8 cellular contexts compared by ENCODE assay signal in genomic region chr2:158191076-158191566, GRCh38.
DNase-seq lines count a peak whose midpoint lies in the region; ATAC-seq, FAIRE-seq and TF ChIP-seq lines count a peak whose summit lies in the region.

No MANE protein-coding gene starts in this region.

- ATAC-seq in HG03039 (IDR thresholded peaks at IDR 0.05; ENCODE audit: unreplicated experiment) (peak; percentile 72), HepG2 (peak; percentile 76), psoas muscle (no peak)

- H3K36me3 Mint-ChIP-seq in MCF 10A (ENCODE audit: insufficient read depth, unreplicated experiment) (no peaks in the 10 kb centered on the region), endodermal cell (ENCODE audit: low read depth) (no peaks in the 10 kb centered on the region)

- intact Hi-C loops in breast epithelium (cut with DNase I; ENCODE audit: low total_unique reads) = no loop called here
- intact Hi-C loops in MCF 10A (cut with micrococcal nuclease) = no loop called here
- intact Hi-C loops in HepG2 (cut with micrococcal nuclease; ENCODE audit: unreplicated experiment) = loop anchor here (1.0 kb wide), 2 partner anchors 9 to 41 kb away; no protein-coding TSS in a partner anchor
- intact Hi-C loops in psoas muscle (cut with DNase I) = no loop called here

- no peak overlapping the region for H3K4me3 Mint-ChIP-seq in MCF 10A (ENCODE audit: unreplicated experiment)
- H3K4me3 Mint-ChIP-seq in endodermal cell = no peak overlapping the region

- H3K27me3 ChIP-seq in breast epithelium (no peaks in the 10 kb centered on the region), HepG2 (ENCODE audit: control insufficient read depth in 1 of 2, insufficient read depth in 2 of 2, low read length in 2 of 2) (no peaks in the 10 kb centered on the region), psoas muscle (ENCODE audit: insufficient read depth in 3 of 3, low read length in 2 of 3) (no peaks in the 10 kb centered on the region), endodermal cell (ENCODE audit: control insufficient read depth, insufficient read depth, low read length, poor library complexity, severe bottlenecking) (no peaks in the 10 kb centered on the region)

- TF ChIP-seq EP300 in HepG2 (IDR thresholded peaks at IDR 0.05; ENCODE audit: low read depth in 2 of 2, low read length in 2 of 2) = peak in 1 of 2 experiments; percentile 98; a peak in 2 of 4 replicates
- TF ChIP-seq EP300 in HepG2 (CRISPR knock-in tag; IDR thresholded peaks at IDR 0.05; ENCODE audit: borderline replicate concordance) = peak; percentile 82; the same call in 1 of the 2 replicates

- in situ Hi-C loops in HepG2 (cut with HindIII; ENCODE audit: extremely low pct_ligation_motif_present, low pct_unique_long_range_greater_than_20kb) = no loop called here

- TF ChIP-seq POLR2A in breast epithelium (IDR thresholded peaks at IDR 0.05) (no peak), HepG2 (IDR thresholded peaks at IDR 0.05; ENCODE audit: insufficient read depth in 1 of 2, low read depth in 2 of 2, low read length in 2 of 2) (no peak)

- H3K9me3 Mint-ChIP-seq in MCF 10A (ENCODE audit: unreplicated experiment) = no peaks in the 10 kb centered on the region
- no peaks in the 10 kb centered on the region for H3K9me3 Mint-ChIP-seq in endodermal cell

- WGBS in HepG2 (ENCODE audit: low lambda C conversion rate) = 1% methylated on average over 5 of the region's 5 CpGs
- 11 to 18% (median 12%) methylated on average over 5 of the region's 5 CpGs for WGBS in psoas muscle, 3 donors
- 62 to 65% methylated on average over 2 to 4 of the region's 5 CpGs for WGBS in endodermal cell (ENCODE audit: insufficient coverage in 1 of 2, insufficient read length in 1 of 2), 2 experiments

- H3K36me3 ChIP-seq in breast epithelium (no peaks in the 10 kb centered on the region), HepG2 (replicated peaks in 1 of 2; ENCODE audit: control insufficient read depth in 1 of 2, insufficient read depth in 2 of 2, low read length in 2 of 2) (no peaks in the 10 kb centered on the region), psoas muscle (ENCODE audit: insufficient read depth in 1 of 2, low read depth in 1 of 2) (no peaks in the 10 kb centered on the region), endodermal cell (ENCODE audit: control insufficient read depth, insufficient read depth, low read length) (no peaks in the 10 kb centered on the region)

- peak overlapping the region; percentile 39 to 73 for H3K27ac ChIP-seq in breast epithelium
- peak overlapping the region; percentile 82 for H3K27ac ChIP-seq in HepG2 (ENCODE audit: extremely low read length, insufficient read depth, low read length)
- no peak overlapping the region for H3K27ac ChIP-seq in psoas muscle
- H3K27ac ChIP-seq in endodermal cell (ENCODE audit: low read depth, low read length) = no peak overlapping the region

- H3K4me1 ChIP-seq in breast epithelium (no peaks in the 10 kb centered on the region), HepG2 (ENCODE audit: insufficient read depth, low read length) (peaks cover 70% of the 10 kb centered on the region), psoas muscle (no peaks in the 10 kb centered on the region), endodermal cell (ENCODE audit: control insufficient read depth, insufficient read depth, low read length) (no peaks in the 10 kb centered on the region)

- peak overlapping the region; percentile 73 for H3K4me2 ChIP-seq in HepG2 (ENCODE audit: low read depth, low read length)

- DNase-seq in breast epithelium (ENCODE audit: low spot score in 2 of 2) = no peak
- DNase-seq in MCF 10A (ENCODE audit: unreplicated experiment) = no peak
- peak; percentile 95 for DNase-seq in HepG2 (ENCODE audit: low spot score)
- no peak for DNase-seq in psoas muscle
- DNase-seq in NCI-H2227 (lab: John Stamatoyannopoulos, UW; ENCODE audit: unreplicated experiment) = no peak
- DNase-seq in endodermal cell = no peak

- TF ChIP-seq RAD21 in HepG2 (CRISPR knock-in tag; IDR thresholded peaks at IDR 0.05) = no peak

- H4K20me1 ChIP-seq in HepG2 (ENCODE audit: insufficient read depth, low read length) = no peaks in the 10 kb centered on the region

- H2AFZ ChIP-seq in HepG2 (ENCODE audit: low read length) = no peak overlapping the region

- FAIRE-seq in HepG2 (lab: Jason Lieb, UNC) = peak; percentile 73

- H3K79me2 ChIP-seq in HepG2 (ENCODE audit: insufficient read depth, low read length) = no peaks in the 10 kb centered on the region

- POLR2A ChIA-PET in MCF 10A (lab: Yijun Ruan, JAX) (no interaction called here), HepG2 (lab: Yijun Ruan, JAX) (interaction anchor here (0.6 to 3.8 kb wide), 5 partner anchors 59 to 1424 kb away, joined by 3 to 26 read pairs (median 14); partner anchors contain the start of genes CCDC148 and PKP4)

- no peaks in the 10 kb centered on the region for H3K27me3 Mint-ChIP-seq in MCF 10A (ENCODE audit: insufficient read depth, unreplicated experiment)
- H3K27me3 Mint-ChIP-seq in endodermal cell (ENCODE audit: insufficient read depth) = no peaks in the 10 kb centered on the region

- BruUV-seq in MCF 10A (replicated peaks; lab: Mats Ljungman, UMichigan) (no TSS peak), HepG2 (replicated peaks; lab: Mats Ljungman, UMichigan) (no TSS peak)

- H3K27ac Mint-ChIP-seq in MCF 10A (ENCODE audit: low read depth, unreplicated experiment) (no peak overlapping the region), endodermal cell (no peak overlapping the region)

- H3K9me3 ChIP-seq in breast epithelium (no peaks in the 10 kb centered on the region), HepG2 (ENCODE audit: low read length) (no peaks in the 10 kb centered on the region), psoas muscle (no peaks in the 10 kb centered on the region), endodermal cell (ENCODE audit: control insufficient read depth, low read length) (no peaks in the 10 kb centered on the region)

- peak overlapping the region; percentile 66 for H3K9ac ChIP-seq in HepG2 (ENCODE audit: insufficient read depth, low read depth, low read length)
- H3K9ac ChIP-seq in endodermal cell (ENCODE audit: extremely low read depth, low read length, poor library complexity, severe bottlenecking) = no peak overlapping the region

- H3K4me3 ChIP-seq in breast epithelium (peak overlapping the region; percentile 8 to 44 (median 35)), WI38 (ENCODE audit: low read depth, low read length) (peak overlapping the region; percentile 7; the same call in 1 of the 2 replicates), HepG2 (replicated peaks in 1 of 3; ENCODE audit: insufficient read depth in 1 of 3, low read depth in 2 of 3, low read length in 3 of 3) (peak overlapping the region in 2 of 3 experiments; percentile 19 to 34; a peak in 4 of 6 replicates), psoas muscle (no peak overlapping the region), endodermal cell (ENCODE audit: low read length) (no peak overlapping the region)

- CTCF ChIA-PET in MCF 10A (lab: Yijun Ruan, JAX) = interaction anchor here (0.5 to 4.7 kb wide), 3 partner anchors 11 to 160 kb away, joined by 3 to 17 read pairs (median 3); no protein-coding TSS in a partner anchor
- CTCF ChIA-PET in HepG2 (lab: Yijun Ruan, JAX; ENCODE audit: low intra/inter-chr PET ratio, low total read pairs) = no interaction called here

- TF ChIP-seq CTCF in breast epithelium (IDR thresholded peaks at IDR 0.05) (no peak), MCF 10A (IDR thresholded peaks at IDR 0.05; ENCODE audit: unreplicated experiment) (no peak), WI38 (IDR thresholded peaks at IDR 0.05; ENCODE audit: low read depth, low read length) (no peak), HepG2 (CRISPR knock-in tag; IDR thresholded peaks at IDR 0.05) (no peak), psoas muscle (IDR thresholded peaks at IDR 0.05) (no peak), endodermal cell (conservative IDR thresholded peaks at IDR 0.05) (no peak)

- no peaks in the 10 kb centered on the region for H3K4me1 Mint-ChIP-seq in MCF 10A (ENCODE audit: insufficient read depth, unreplicated experiment)
- H3K4me1 Mint-ChIP-seq in endodermal cell = peaks cover 5% of the 10 kb centered on the region

TF ChIP-seq in HepG2, 621 proteins besides CTCF, POLR2A, EP300 and RAD21 (continues in another document):
- TF ChIP-seq HNF4G (IDR thresholded peaks at IDR 0.05; ENCODE audit: borderline replicate concordance, low read depth, low read length) = peak; percentile 67; the same call in 1 of the 2 replicates
- TF ChIP-seq HNF4G (CRISPR knock-in tag; IDR thresholded peaks at IDR 0.05; ENCODE audit: borderline replicate concordance, low read depth) = no peak
- TF ChIP-seq SALL1 (CRISPR knock-in tag; IDR thresholded peaks at IDR 0.05) = peak; percentile 43; the same call in 1 of the 2 replicates
- no peak for TF ChIP-seq FOXK2 (IDR thresholded peaks at IDR 0.05)
- TF ChIP-seq IKZF4 (CRISPR knock-in tag; IDR thresholded peaks at IDR 0.05; ENCODE audit: borderline replicate concordance, low read depth, not compliant biosample characterization) = no peak
- TF ChIP-seq MTF2 (CRISPR knock-in tag; IDR thresholded peaks at IDR 0.05; ENCODE audit: borderline replicate concordance) = no peak
- TF ChIP-seq AGO1 (IDR thresholded peaks at IDR 0.05; ENCODE audit: low read depth, low read length, poor library complexity, severe bottlenecking) = no peak
- TF ChIP-seq ZBED4 (CRISPR knock-in tag; IDR thresholded peaks at IDR 0.05; ENCODE audit: borderline replicate concordance) = no peak

Comparison
In these comparisons a context has a peak if more than half of its experiments do, and no peak if none do; other contexts are left out.
1. H3K27ac ChIP-seq: peak in breast epithelium (2 of 2) and HepG2 (single experiment); none in psoas muscle (single experiment) and endodermal cell (single experiment).
2. H3K4me3 ChIP-seq: peak in breast epithelium (3 of 3), WI38 (single experiment) and HepG2 (2 of 3); none in psoas muscle (single experiment) and endodermal cell (single experiment).
3. ATAC-seq: peak in HG03039 (single experiment) and HepG2 (single experiment); none in psoas muscle (0 of 4).